Comparison of ENCODE assay signal across 23 cellular contexts in genomic region chr1:115593365-115594259, GRCh38.
"Had no signal": no experiment of that assay in that cellular context is flagged by ENCODE, and none has a peak within 500 bp of the region (broad histone marks: within the 10 kb centered on the region; RNA-seq: fewer than 3 reads in every experiment).

No MANE protein-coding gene starts in this region.

- H3K9ac ChIP-seq: neural progenitor cell had no signal

- ATAC-seq: activated CD4-positive, CD25-positive, alpha-beta regulatory T cell treated with anti-CD3 and anti-CD28 coated beads, Interleukin-2, amount 50 U/mL, for 24 hours; activated T-cell treated with anti-CD3 and anti-CD28 coated beads, Interleukin-2, amount 50 U/mL, for 72 hours; esophagus mucosa; gastroesophageal sphincter; naive thymus-derived CD8-positive, alpha-beta T cell; stimulated activated naive CD8-positive, alpha-beta T cell treated with anti-CD3 and anti-CD28 coated beads, Interleukin-15, Interleukin-2, amounts not matched to agents 100 U/mL and 50 U/mL, for 24 hours had no signal

- DNase-seq: activated CD4-positive, alpha-beta memory T cell treated with anti-CD3 and anti-CD28 coated beads, Interleukin-2, amount 10 ng/mL, durations not matched to agents 7 days and 5 days; activated CD4-positive, alpha-beta T cell treated with anti-CD3 and anti-CD28 coated beads, Interleukin-2, amount 10 ng/mL, durations not matched to agents 24 days and 14 days; activated effector memory CD4-positive, alpha-beta T cell treated with Interleukin-2 at 50 U/mL for 16 hours; activated naive CD4-positive, alpha-beta T cell treated with anti-CD3 and anti-CD28 coated beads for 36 hours; activated naive CD8-positive, alpha-beta T cell treated with anti-CD3 and anti-CD28 coated beads, Interleukin-2, amount 10 ng/mL, durations not matched to agents 7 days and 5 days; activated T-cell treated with anti-CD3 and anti-CD28 coated beads, Interleukin-2, amount 50 U/mL, for 72 hours; effector CD4-positive, alpha-beta T cell; head of caudate nucleus; naive thymus-derived CD8-positive, alpha-beta T cell; stimulated activated CD4-positive, alpha-beta T cell treated with anti-CD3 and anti-CD28 coated beads, Interleukin-4, amount 100 ng/mL, for 4 hours; stimulated activated naive CD8-positive, alpha-beta T cell treated with anti-CD3 and anti-CD28 coated beads, Interleukin-15, Interleukin-2, amounts not matched to agents 100 U/mL and 50 U/mL, for 24 hours; substantia nigra had no signal

- H3K4me3 ChIP-seq: cardiac muscle cell, gastroesophageal sphincter, lung, neural progenitor cell, tibial nerve had no signal

- H3K36me3 ChIP-seq: cardiac muscle cell, gastroesophageal sphincter, tibial nerve had no signal

- H3K27ac ChIP-seq: cardiac muscle cell, gastroesophageal sphincter, neural progenitor cell, VCaP had no signal

- H3K4me2 ChIP-seq: neural progenitor cell had no signal

- H3K27me3 ChIP-seq: cardiac muscle cell, gastroesophageal sphincter, neural progenitor cell, tibial nerve had no signal

- FAIRE-seq: endothelial cell of umbilical vein, keratinocyte, urothelium cell line had no signal

- H3K4me1 ChIP-seq: neural progenitor cell had no signal
